ENCODE assay signal across 1 cellular context in the genomic region with DNA sequence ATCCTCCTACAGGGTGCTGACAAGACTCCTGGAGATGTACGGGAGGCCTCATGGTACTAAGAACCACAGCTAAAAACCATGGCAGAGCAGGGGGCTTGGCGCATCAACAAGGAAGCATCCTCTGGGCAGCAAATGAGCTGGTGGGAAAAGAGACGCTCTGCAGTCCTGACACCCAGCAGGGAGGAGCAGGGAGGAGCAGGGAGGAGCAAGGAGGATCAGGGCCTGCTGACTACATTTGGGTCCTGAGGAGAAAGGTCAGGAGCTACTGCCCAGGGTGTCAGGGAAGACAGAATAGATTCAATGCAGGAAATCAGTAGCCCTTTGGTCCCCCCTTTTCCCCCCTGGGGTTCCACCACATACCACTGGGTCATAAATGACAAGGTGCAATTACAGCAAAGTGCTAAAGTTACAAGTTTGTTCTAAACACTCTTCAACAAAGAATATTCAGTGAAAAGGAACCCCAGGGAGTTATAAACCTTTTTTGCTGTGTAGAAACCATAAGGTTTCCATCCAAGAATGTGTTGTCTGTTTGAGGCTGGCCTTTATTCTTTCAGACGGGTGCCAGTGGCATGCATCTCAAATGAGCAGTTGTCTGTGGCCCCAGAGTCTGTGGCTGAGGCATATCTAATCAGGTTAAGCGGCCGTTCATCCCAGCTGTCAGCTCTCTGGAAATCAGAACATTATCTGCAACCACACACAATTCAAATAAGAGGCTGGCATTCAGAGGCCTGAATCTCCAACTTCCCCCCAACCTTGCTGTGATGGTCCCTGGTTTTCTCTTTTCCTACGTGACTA.
TF ChIP-seq lines count a peak whose summit lies in the region.

No MANE protein-coding gene starts in this region.

TF ChIP-seq in WTC11, 78 proteins besides CTCF, POLR2A, EP300 and RAD21:
- TF ChIP-seq, protein P1, sequence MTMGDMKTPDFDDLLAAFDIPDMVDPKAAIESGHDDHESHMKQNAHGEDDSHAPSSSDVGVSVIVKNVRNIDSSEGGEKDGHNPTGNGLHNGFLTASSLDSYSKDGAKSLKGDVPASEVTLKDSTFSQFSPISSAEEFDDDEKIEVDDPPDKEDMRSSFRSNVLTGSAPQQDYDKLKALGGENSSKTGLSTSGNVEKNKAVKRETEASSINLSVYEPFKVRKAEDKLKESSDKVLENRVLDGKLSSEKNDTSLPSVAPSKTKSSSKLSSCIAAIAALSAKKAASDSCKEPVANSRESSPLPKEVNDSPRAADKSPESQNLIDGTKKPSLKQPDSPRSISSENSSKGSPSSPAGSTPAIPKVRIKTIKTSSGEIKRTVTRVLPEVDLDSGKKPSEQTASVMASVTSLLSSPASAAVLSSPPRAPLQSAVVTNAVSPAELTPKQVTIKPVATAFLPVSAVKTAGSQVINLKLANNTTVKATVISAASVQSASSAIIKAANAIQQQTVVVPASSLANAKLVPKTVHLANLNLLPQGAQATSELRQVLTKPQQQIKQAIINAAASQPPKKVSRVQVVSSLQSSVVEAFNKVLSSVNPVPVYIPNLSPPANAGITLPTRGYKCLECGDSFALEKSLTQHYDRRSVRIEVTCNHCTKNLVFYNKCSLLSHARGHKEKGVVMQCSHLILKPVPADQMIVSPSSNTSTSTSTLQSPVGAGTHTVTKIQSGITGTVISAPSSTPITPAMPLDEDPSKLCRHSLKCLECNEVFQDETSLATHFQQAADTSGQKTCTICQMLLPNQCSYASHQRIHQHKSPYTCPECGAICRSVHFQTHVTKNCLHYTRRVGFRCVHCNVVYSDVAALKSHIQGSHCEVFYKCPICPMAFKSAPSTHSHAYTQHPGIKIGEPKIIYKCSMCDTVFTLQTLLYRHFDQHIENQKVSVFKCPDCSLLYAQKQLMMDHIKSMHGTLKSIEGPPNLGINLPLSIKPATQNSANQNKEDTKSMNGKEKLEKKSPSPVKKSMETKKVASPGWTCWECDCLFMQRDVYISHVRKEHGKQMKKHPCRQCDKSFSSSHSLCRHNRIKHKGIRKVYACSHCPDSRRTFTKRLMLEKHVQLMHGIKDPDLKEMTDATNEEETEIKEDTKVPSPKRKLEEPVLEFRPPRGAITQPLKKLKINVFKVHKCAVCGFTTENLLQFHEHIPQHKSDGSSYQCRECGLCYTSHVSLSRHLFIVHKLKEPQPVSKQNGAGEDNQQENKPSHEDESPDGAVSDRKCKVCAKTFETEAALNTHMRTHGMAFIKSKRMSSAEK (CRISPR knock-in tag; IDR thresholded peaks at IDR 0.05; ENCODE audit: borderline replicate concordance): no peak
- 0 out of 2 replicates have a peak, but pooled peaks have one; percentile 13 for TF ChIP-seq ZNF263 (CRISPR knock-in tag; IDR thresholded peaks at IDR 0.05; ENCODE audit: low read depth)
